1 cellular context compared by ENCODE assay signal in genomic region chr7:75740846-75741497, GRCh38.
A peak's percentile ranks its signal among the peaks of the same experiment; 100 is the strongest.
TF ChIP-seq lines count a peak whose summit lies in the region.

No MANE protein-coding gene starts in this region.

TF ChIP-seq in HepG2, 621 proteins besides CTCF, POLR2A, EP300 and RAD21 (continued from another document):
- TF ChIP-seq EEA1 (CRISPR knock-in tag; IDR thresholded peaks at IDR 0.05; ENCODE audit: borderline replicate concordance) (no peak), ZFP36 (IDR thresholded peaks at IDR 0.05; ENCODE audit: borderline replicate concordance, low read depth, low read length, partially characterized antibody) (no peak), GABPB1 (CRISPR knock-in tag; IDR thresholded peaks at IDR 0.05) (peak; percentile 17; the same call in 1 of the 2 replicates), SCMH1 (CRISPR knock-in tag; IDR thresholded peaks at IDR 0.05; ENCODE audit: borderline replicate concordance) (no peak), ZNF687 (CRISPR knock-in tag; IDR thresholded peaks at IDR 0.05) (peak; percentile 16; the same call in 1 of the 2 replicates), ZBTB49 (CRISPR knock-in tag; IDR thresholded peaks at IDR 0.05; ENCODE audit: borderline replicate concordance) (no peak)
